In genomic region chr12:113109872-113110623, GRCh38 we compare ENCODE assay signal across 20 cellular contexts. TPM values are rescaled to one million over a fixed set of nuclear protein-coding genes. Genes with fewer than 3 reads are reported as not detected.
A peak's percentile ranks its signal among the peaks of the same experiment; 100 is the strongest.
DNase-seq lines count a peak whose midpoint lies in the region; ATAC-seq and TF ChIP-seq lines count a peak whose summit lies in the region.
"Had no signal": no experiment of that assay in that cellular context is flagged by ENCODE, and none has a peak within 500 bp of the region (broad histone marks: within the 10 kb centered on the region; RNA-seq: fewer than 3 reads in every experiment).

No MANE protein-coding gene starts in this region.

- TF ChIP-seq CTCF in OCI-LY7 (conservative IDR thresholded peaks at IDR 0.05; ENCODE audit: low read length) (no peak), thyroid gland (IDR thresholded peaks at IDR 0.05) (no peak)

- no peak overlapping the region for H3K4me3 ChIP-seq in OCI-LY7 (ENCODE audit: low read depth, low read length, poor library complexity, severe bottlenecking)
- no peak overlapping the region for H3K4me3 ChIP-seq in thyroid gland (replicated peaks in 1 of 3)
- H3K4me3 ChIP-seq: BLaER1 treated with 17β-estradiol and CSF1 and Interleukin-3, amounts not matched to agents 10 nM and 100 nM; PC-9; SK-N-MC had no signal

- 70 to 76% methylated on average over 7 of the region's 7 CpGs for WGBS in thyroid gland, 2 donors

- CTCF ChIA-PET in OCI-LY7 (lab: Charles Lee; ENCODE audit: unreplicated experiment) = no interaction called here

- BruUV-seq in OCI-LY7 (replicated peaks; lab: Mats Ljungman, UMichigan) = no TSS peak

- no peaks in the 10 kb centered on the region for H4K20me1 ChIP-seq in OCI-LY7 (ENCODE audit: insufficient read depth, low read length)

- peak overlapping the region; percentile 34 for H3K27ac ChIP-seq in OCI-LY7 (ENCODE audit: low read depth, low read length, poor library complexity, severe bottlenecking)
- peak overlapping the region in 2 of 3 donors; percentile 10 to 33 for H3K27ac ChIP-seq in thyroid gland
- H3K27ac ChIP-seq: BLaER1 treated with 17β-estradiol and CSF1 and Interleukin-3, amounts not matched to agents 10 nM and 100 nM; PC-9; SK-N-MC had no signal

- no peak for ATAC-seq in HG02981 (IDR thresholded peaks at IDR 0.05; ENCODE audit: unreplicated experiment)

- no peaks in the 10 kb centered on the region for H3K9me3 ChIP-seq in OCI-LY7 (ENCODE audit: low read length)
- no peaks in the 10 kb centered on the region for H3K9me3 ChIP-seq in thyroid gland
- H3K9me3 ChIP-seq: BLaER1 treated with 17β-estradiol and CSF1 and Interleukin-3, amounts not matched to agents 10 nM and 100 nM; Caco-2 had no signal

- H2AFZ ChIP-seq in OCI-LY7 (ENCODE audit: low read length) = no peak overlapping the region
- H2AFZ ChIP-seq: PC-9 had no signal

- H3K79me2 ChIP-seq in OCI-LY7 (ENCODE audit: insufficient read depth, low read depth, low read length) = no peaks in the 10 kb centered on the region

- H3K9me2 ChIP-seq in OCI-LY7 (ENCODE audit: insufficient read depth, low read length) = no peaks in the 10 kb centered on the region

- no peak overlapping the region for H3K4me2 ChIP-seq in OCI-LY7 (ENCODE audit: low read length)
- H3K4me2 ChIP-seq: BLaER1 treated with 17β-estradiol and CSF1 and Interleukin-3, amounts not matched to agents 10 nM and 100 nM; PC-9 had no signal

- POLR2A ChIA-PET in OCI-LY7 (lab: Charles Lee) = interaction anchor here (0.7 to 2.3 kb wide), 2 partner anchors 11 to 20 kb away, joined by 3 to 6 read pairs; no protein-coding TSS in a partner anchor

- H3K36me3 ChIP-seq in OCI-LY7 (ENCODE audit: insufficient read depth, low read length) (peaks cover 95% of the 10 kb centered on the region), thyroid gland (peaks cover 0 to 7% of the 10 kb centered on the region in 2 donors)

- intact Hi-C loops in OCI-LY7 (cut with micrococcal nuclease; ENCODE audit: unreplicated experiment) (no loop called here), thyroid gland (cut with DNase I) (loop anchor here (10.0 kb wide), 1 partner anchor 45 kb away; no protein-coding TSS in a partner anchor)

- peak; percentile 15 for DNase-seq in activated gamma-delta T cell treated with Interleukin-2 at 50 U/mL for 16 hours
- no peak for DNase-seq in activated gamma-delta T cell (lab: John Stamatoyannopoulos, UW)
- DNase-seq in OCI-LY7 (ENCODE audit: low spot score) = no peak
- DNase-seq in epidermal melanocyte (ENCODE audit: insufficient read length, low spot score) = peak; percentile 10
- no peak for DNase-seq in thyroid gland
- no peak for DNase-seq in NCI-H2227 (lab: John Stamatoyannopoulos, UW; ENCODE audit: unreplicated experiment)
- no peak for DNase-seq in activated CD4-positive, alpha-beta T cell treated with anti-CD3 and anti-CD28 coated beads, Interleukin-2, amount 50 U/mL, for 1 hour
- DNase-seq: Caco-2, DMS53, HCEC 1CT, IMR-90, Kasumi-1, NCI-H1930, NCI-H524, PC-9 had no signal

- no peak for TF ChIP-seq POLR2A in thyroid gland (IDR thresholded peaks at IDR 0.05)

- H3K27me3 ChIP-seq in thyroid gland = no peaks in the 10 kb centered on the region
- H3K27me3 ChIP-seq: BLaER1 treated with 17β-estradiol and CSF1 and Interleukin-3, amounts not matched to agents 10 nM and 100 nM had no signal

- H3K4me1 ChIP-seq in OCI-LY7 (ENCODE audit: insufficient read depth, low read length, poor library complexity, severe bottlenecking) (peaks cover 27% of the 10 kb centered on the region), thyroid gland (peaks cover 0 to 6% of the 10 kb centered on the region in 2 donors)
- H3K4me1 ChIP-seq: Caco-2 had no signal

RNA-seq across cellular contexts. Expression of gene RASAL1, which starts 25.5 kb away (rescaled TPM):
- 69.1 and 89.1 TPM in 2 replicates for total RNA-seq in OCI-LY7 (2014; rRNA removed; shearing (Covaris generic))
- total RNA-seq in OCI-LY7 (2022) (67.5 and 74.4 TPM in 2 replicates), thyroid gland (10 to 100 TPM; 27.3 to 52.9 (median 45.1) TPM)
- total RNA-seq: A172, Caco-2, IMR-90 had no signal

RNA-seq across cellular contexts. Expression of gene CFAP73, which starts 39.5 kb away (rescaled TPM):
- total RNA-seq in OCI-LY7 (2014; rRNA removed; shearing (Covaris generic)) = 14.0 and 26.9 TPM in 2 replicates
- total RNA-seq in OCI-LY7 (2022) (37.4 and 39.2 TPM in 2 replicates), thyroid gland (under 1 TPM in 1 of 4 donors, not detected in 3; 0.56 TPM)
- total RNA-seq: IMR-90 had no signal

RNA-seq across cellular contexts. Expression of gene DTX1, which starts 53.5 kb away (rescaled TPM):
- total RNA-seq in OCI-LY7 (2014; rRNA removed; shearing (Covaris generic)) = 263 and 293 TPM in 2 replicates
- total RNA-seq in OCI-LY7 (2022) (510 and 535 TPM in 2 replicates), thyroid gland (10 to 100 TPM; 11.5 to 37.1 (median 20.6) TPM)
- total RNA-seq: Caco-2, HT-29, IMR-90 had no signal

Comparison
In these comparisons a context has a peak if more than half of its experiments do, and no peak if none do; other contexts are left out.
1. DNase-seq: peak in activated gamma-delta T cell treated with Interleukin-2 at 50 U/mL for 16 hours (single experiment) and epidermal melanocyte (single experiment); none in activated gamma-delta T cell (single experiment), OCI-LY7 (single experiment), thyroid gland (0 of 2), NCI-H2227 (single experiment) and activated CD4-positive, alpha-beta T cell treated with anti-CD3 and anti-CD28 coated beads, Interleukin-2, amount 50 U/mL, for 1 hour (single experiment).
2. RNA of gene CFAP73, which starts 39.5 kb away (total RNA-seq): 14.0 to 39.2 TPM in OCI-LY7; 0.56 TPM in thyroid gland; every median in the first group is over 4 times any median in the second.
3. RNA of gene DTX1, which starts 53.5 kb away (total RNA-seq): 263 to 535 TPM in OCI-LY7; 11.5 to 37.1 TPM in thyroid gland; every median in the first group is over 4 times any median in the second.